ENCODE assay signal across 13 cellular contexts in genomic region chr16:89191033-89191900, GRCh38. TPM values are rescaled to one million over a fixed set of nuclear protein-coding genes. Genes with fewer than 3 reads are reported as not detected.
DNase-seq lines count a peak whose midpoint lies in the region; ATAC-seq, FAIRE-seq and TF ChIP-seq lines count a peak whose summit lies in the region.
"Had no signal": no experiment of that assay in that cellular context is flagged by ENCODE, and none has a peak within 500 bp of the region (broad histone marks: within the 10 kb centered on the region; RNA-seq: fewer than 3 reads in every experiment).

No MANE protein-coding gene starts in this region.

- peaks cover 4% of the 10 kb centered on the region; the same call in 1 of the 2 replicates for H3K4me1 ChIP-seq in Caco-2

- intact Hi-C loops in Caco-2 (cut with micrococcal nuclease; ENCODE audit: unreplicated experiment) (no loop called here), natural killer cell (cut with micrococcal nuclease) (no loop called here)

- POLR2A ChIA-PET in Caco-2 (lab: Charles Lee), result no interaction called here

- H3K27ac Mint-ChIP-seq in Caco-2 (ENCODE audit: unreplicated experiment), result no peak overlapping the region
- H3K27ac Mint-ChIP-seq in natural killer cell, result no peak overlapping the region

- H3K9me3 ChIP-seq in Caco-2, result no peaks in the 10 kb centered on the region
- H3K9me3 ChIP-seq: gastroesophageal sphincter had no signal

- TF ChIP-seq CTCF in AG10803 (conservative IDR thresholded peaks at IDR 0.05; ENCODE audit: low read length) (no peak), Caco-2 (IDR thresholded peaks at IDR 0.05; ENCODE audit: insufficient read depth in 1 of 2, low read depth in 1 of 2, low read length in 1 of 2, severe bottlenecking in 1 of 2, unreplicated experiment in 1 of 2) (no peak), coronary artery (IDR thresholded peaks at IDR 0.05) (no peak), natural killer cell (IDR thresholded peaks at IDR 0.05) (no peak)

- H3K4me1 Mint-ChIP-seq in Caco-2 (ENCODE audit: low read depth, unreplicated experiment), result no peaks in the 10 kb centered on the region
- H3K4me1 Mint-ChIP-seq in natural killer cell, result peaks cover 0 to 11% of the 10 kb centered on the region in 2 donors

- no peaks in the 10 kb centered on the region for H3K36me3 ChIP-seq in Caco-2 (ENCODE audit: control insufficient read depth, insufficient read depth, low read length)
- H3K36me3 ChIP-seq: gastroesophageal sphincter had no signal

- H3K9me3 Mint-ChIP-seq in Caco-2 (ENCODE audit: unreplicated experiment) (no peaks in the 10 kb centered on the region), natural killer cell (no peaks in the 10 kb centered on the region)

- H3K4me3 ChIP-seq in AG10803 (ENCODE audit: low read length) (peak overlapping the region; percentile 55), Caco-2 (ENCODE audit: low read depth, low read length) (no peak overlapping the region), coronary artery (peak overlapping the region; percentile 68)

- CTCF ChIA-PET in Caco-2 (lab: Charles Lee), result no interaction called here

- H3K27me3 Mint-ChIP-seq in Caco-2 (ENCODE audit: insufficient read depth, unreplicated experiment) (no peaks in the 10 kb centered on the region), natural killer cell (ENCODE audit: low read depth in 2 of 2) (no peaks in the 10 kb centered on the region)

- FAIRE-seq in GM19239 (lab: Jason Lieb, UNC), result no peak

- BruUV-seq in Caco-2 (replicated peaks; lab: Mats Ljungman, UMichigan), result no TSS peak

- no peak for DNase-seq in AG10803 (ENCODE audit: low read depth)
- DNase-seq in Caco-2, result no peak
- no peak for DNase-seq in coronary artery (ENCODE audit: low spot score)
- DNase-seq in natural killer cell, result no peak
- DNase-seq in cerebellum (ENCODE audit: low spot score), result no peak
- DNase-seq in GM19239 (ENCODE audit: insufficient read length, low spot score), result no peak
- DNase-seq in SHP77 (lab: John Stamatoyannopoulos, UW), result no peak
- DNase-seq: activated CD4-positive, alpha-beta T cell treated with anti-CD3 and anti-CD28 coated beads, Interleukin-2, amount 50 U/mL, for 4 hours; DMS 273 treated with DMSO at 0.1 percent for 48 hours; NCI-H2029 treated with DMSO at 0.1 percent for 48 hours had no signal

- no peak overlapping the region for H3K27ac ChIP-seq in coronary artery

- H3K27me3 ChIP-seq in Caco-2 (replicated peaks; ENCODE audit: control insufficient read depth, insufficient read depth, low read length), result no peaks in the 10 kb centered on the region

- peaks cover 6% of the 10 kb centered on the region for H3K36me3 Mint-ChIP-seq in Caco-2 (ENCODE audit: insufficient read depth, unreplicated experiment)
- no peaks in the 10 kb centered on the region for H3K36me3 Mint-ChIP-seq in natural killer cell

- peak overlapping the region; percentile 33 for H3K4me3 Mint-ChIP-seq in Caco-2 (ENCODE audit: unreplicated experiment)
- H3K4me3 Mint-ChIP-seq in natural killer cell, result peak overlapping the region; percentile 9

- no peak for ATAC-seq in natural killer cell
- ATAC-seq in GM21515 (IDR thresholded peaks at IDR 0.05; ENCODE audit: unreplicated experiment), result no peak

RNA-seq across cellular contexts. Expression of gene SLC22A31, which starts 9.1 kb away (rescaled TPM):
- total RNA-seq in Caco-2 (2022), result 4.9 and 6.7 TPM in 2 replicates
- under 1 TPM in 1 of 3 donors, not detected in 2; 0.75 TPM for total RNA-seq in natural killer cell
- 0.91 TPM for total RNA-seq in cerebellum
- total RNA-seq: gastroesophageal sphincter had no signal

RNA-seq across cellular contexts. Expression of gene CDH15, which starts 19.7 kb away (rescaled TPM):
- not detected in 2 replicates for total RNA-seq in Caco-2 (2022)
- under 1 TPM in 1 of 3 donors, not detected in 2; 0.20 TPM for total RNA-seq in natural killer cell
- total RNA-seq in cerebellum, result 3.8 TPM
- total RNA-seq: liver had no signal

RNA-seq across cellular contexts. Expression of gene ZNF778, which starts 26.2 kb away (rescaled TPM):
- total RNA-seq in Caco-2 (2022), result 13.1 and 18.1 TPM in 2 replicates
- 10 to 100 TPM in 2 of 3 donors, 1 to 10 TPM in 1; 7.0 to 14.1 (median 11.8) TPM for total RNA-seq in natural killer cell
- total RNA-seq in cerebellum, result 18.1 TPM
